In genomic region chr20:56626367-56627121, GRCh38 we compare ENCODE assay signal across 11 cellular contexts. TPM values are rescaled to one million over a fixed set of nuclear protein-coding genes. Genes with fewer than 3 reads are reported as not detected.
DNase-seq lines count a peak whose midpoint lies in the region; ATAC-seq and TF ChIP-seq lines count a peak whose summit lies in the region.
"Had no signal": no experiment of that assay in that cellular context is flagged by ENCODE, and none has a peak within 500 bp of the region (broad histone marks: within the 10 kb centered on the region; RNA-seq: fewer than 3 reads in every experiment).

No MANE protein-coding gene starts in this region.

- intact Hi-C loops in esophagus squamous epithelium (cut with DNase I) (no loop called here), sigmoid colon (cut with DNase I) (loop anchor here (10.0 kb wide), 1 partner anchor 418 kb away; no protein-coding TSS in a partner anchor)

- H3K4me1 ChIP-seq in esophagus squamous epithelium, result peaks cover 35 to 74% (median 44%) of the 10 kb centered on the region in 3 donors
- peaks cover 0 to 63% (median 54%) of the 10 kb centered on the region in 4 donors for H3K4me1 ChIP-seq in sigmoid colon

- peak; percentile 39 for TF ChIP-seq CTCF in NB4 (IDR thresholded peaks at IDR 0.05; ENCODE audit: low read depth, low read length)
- TF ChIP-seq CTCF in esophagus squamous epithelium (IDR thresholded peaks at IDR 0.05), result peak in 3 of 6 experiments; percentile 24 to 48 (median 32)
- TF ChIP-seq CTCF in sigmoid colon (IDR thresholded peaks at IDR 0.05), result peak in 1 of 4 experiments; percentile 14

- peak; percentile 53 for DNase-seq in activated CD8-positive, alpha-beta memory T cell treated with anti-CD3 and anti-CD28 coated beads, Interleukin-2, amount 50 U/mL, for 48 hours
- no peak for DNase-seq in activated CD8-positive, alpha-beta memory T cell treated with anti-CD3 and anti-CD28 coated beads for 24 hours
- DNase-seq in NB4 (ENCODE audit: low read depth) (peak; percentile 67), esophagus squamous epithelium (lab: John Stamatoyannopoulos, UW) (no peak), sigmoid colon (peak; percentile 63), SIG-M5 (lab: John Stamatoyannopoulos, UW) (no peak)
- DNase-seq: amniotic stem cell; CD4-positive, CD25-positive, alpha-beta regulatory T cell; midbrain had no signal

- H3K4me3 ChIP-seq in NB4 (ENCODE audit: low read depth, low read length), result no peak overlapping the region
- H3K4me3 ChIP-seq in esophagus squamous epithelium, result peak overlapping the region in 3 of 4 donors; percentile 2 to 32 (median 20)
- no peak overlapping the region for H3K4me3 ChIP-seq in sigmoid colon

- H3K9me3 ChIP-seq in esophagus squamous epithelium (no peaks in the 10 kb centered on the region), sigmoid colon (no peaks in the 10 kb centered on the region)

- 13% methylated on average over 3 of the region's 60 CpGs; no CpG with 5 or more reads in 1 of the 2 donors for WGBS in esophagus squamous epithelium, 2 donors
- WGBS in sigmoid colon, 2 donors, result 5 to 10% methylated on average over 60 of the region's 60 CpGs

- H3K27ac ChIP-seq in esophagus squamous epithelium (no peak overlapping the region), sigmoid colon (no peak overlapping the region)

- H3K27me3 ChIP-seq in esophagus squamous epithelium (peaks cover 0 to 85% (median 9%) of the 10 kb centered on the region in 4 donors), sigmoid colon (peaks cover 41 to 78% (median 72%) of the 10 kb centered on the region in 3 donors)

- no peak for TF ChIP-seq EP300 in sigmoid colon (IDR thresholded peaks at IDR 0.05)

- H3K36me3 ChIP-seq in esophagus squamous epithelium, result peaks cover 0 to 5% (median 0%) of the 10 kb centered on the region in 3 donors
- no peaks in the 10 kb centered on the region for H3K36me3 ChIP-seq in sigmoid colon

- ATAC-seq in activated CD4-positive, CD25-positive, alpha-beta regulatory T cell treated with anti-CD3 and anti-CD28 coated beads, Interleukin-2, amount 50 U/mL, for 24 hours, result no peak
- no peak for ATAC-seq in GM21390 (IDR thresholded peaks at IDR 0.05; ENCODE audit: unreplicated experiment)

- TF ChIP-seq POLR2A in NB4 (IDR thresholded peaks at IDR 0.05; ENCODE audit: extremely low read depth, insufficient read length) (no peak), esophagus squamous epithelium (IDR thresholded peaks at IDR 0.05) (no peak), sigmoid colon (IDR thresholded peaks at IDR 0.05) (no peak)

RNA-seq across cellular contexts. Expression of gene TFAP2C, which starts 2.6 kb away (rescaled TPM):
- 10 to 100 TPM; 25.9 to 34.8 (median 31.8) TPM for total RNA-seq in esophagus squamous epithelium
- 1 to 10 TPM; 1.6 to 5.3 (median 3.5) TPM for total RNA-seq in sigmoid colon
- under 1 TPM in 1 of 3 donors, not detected in 2; 0.99 TPM for polyA plus RNA-seq in sigmoid colon
- total RNA-seq: CD4-positive, CD25-positive, alpha-beta regulatory T cell had no signal
- polyA plus RNA-seq: CD4-positive, CD25-positive, alpha-beta regulatory T cell had no signal

Comparison
In these comparisons a context has a peak if more than half of its experiments do, and no peak if none do; other contexts are left out.
1. DNase-seq: peak in activated CD8-positive, alpha-beta memory T cell treated with anti-CD3 and anti-CD28 coated beads, Interleukin-2, amount 50 U/mL, for 48 hours (single experiment), NB4 (single experiment) and sigmoid colon (single experiment); none in activated CD8-positive, alpha-beta memory T cell treated with anti-CD3 and anti-CD28 coated beads for 24 hours (single experiment), esophagus squamous epithelium (single experiment) and SIG-M5 (single experiment).
2. H3K4me3 ChIP-seq: peak in esophagus squamous epithelium (3 of 4); none in NB4 (single experiment) and sigmoid colon (0 of 4).
3. RNA of gene TFAP2C, which starts 2.6 kb away (total RNA-seq): 25.9 to 34.8 TPM in esophagus squamous epithelium; 1.6 to 5.3 TPM in sigmoid colon; every median in the first group is over 4 times any median in the second.